Comparison of ENCODE assay signal across 8 cellular contexts in the genomic region with DNA sequence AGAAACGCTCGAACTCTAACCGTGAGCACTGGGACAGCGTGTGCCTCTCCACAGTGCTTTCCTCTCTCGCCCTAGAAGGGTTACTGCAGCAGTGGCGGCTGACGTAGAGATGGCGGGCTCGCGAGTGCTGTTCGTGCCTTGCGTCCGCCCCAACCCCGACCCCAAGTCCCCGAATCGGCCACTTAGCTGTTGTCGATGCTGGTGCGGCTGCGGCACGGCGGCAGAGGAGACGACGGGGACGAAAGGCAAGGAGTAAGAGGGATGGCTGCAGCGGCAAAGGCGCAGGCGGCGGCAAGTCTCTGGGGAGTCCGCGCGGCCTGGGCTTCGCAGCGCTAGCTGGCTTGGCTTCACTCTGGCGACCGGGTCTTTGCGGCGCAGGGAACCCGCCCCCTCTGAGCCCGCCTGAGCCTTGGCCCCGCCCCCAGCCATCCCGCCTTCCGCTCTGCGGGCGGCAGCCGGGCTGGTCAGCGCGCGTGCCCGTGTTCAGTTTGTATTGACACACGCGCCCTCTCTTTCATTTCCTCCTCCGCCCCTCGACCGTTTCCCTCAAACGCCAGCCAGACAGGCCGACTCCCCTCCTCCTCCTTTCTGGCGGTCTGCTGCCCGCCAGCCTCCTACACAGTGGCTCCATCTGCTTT. TPM values are rescaled to one million over a fixed set of nuclear protein-coding genes. Genes with fewer than 3 reads are reported as not detected.
A peak's percentile ranks its signal among the peaks of the same experiment; 100 is the strongest.
DNase-seq lines count a peak whose midpoint lies in the region; ATAC-seq and TF ChIP-seq lines count a peak whose summit lies in the region.

Gene SPIN4, minus strand, starts transcription at position 354 of the 638 bp plus-strand sequence. CDS start 513 bp downstream, outside the sequence.

- no peak for TF ChIP-seq CTCF in endodermal cell (conservative IDR thresholded peaks at IDR 0.05)

- H3K36me3 ChIP-seq in endodermal cell (ENCODE audit: control insufficient read depth, insufficient read depth, low read length), result no peaks in the 10 kb centered on the region
- no peaks in the 10 kb centered on the region for H3K36me3 ChIP-seq in mesodermal cell (ENCODE audit: control insufficient read depth, insufficient read depth, low read length)

- H3K9ac ChIP-seq in endodermal cell (ENCODE audit: extremely low read depth, low read length, poor library complexity, severe bottlenecking), result peak within 1 kb of the TSS; percentile 55

- H3K9me3 ChIP-seq in endodermal cell (ENCODE audit: control insufficient read depth, low read length), result peaks cover 10% of the 10 kb centered on the region
- no peaks in the 10 kb centered on the region for H3K9me3 ChIP-seq in mesodermal cell (ENCODE audit: control insufficient read depth, low read length)

- H3K9me3 Mint-ChIP-seq in activated CD8-positive, alpha-beta memory T cell treated with anti-CD3 and anti-CD28 coated beads, Interleukin-2, amount 10 ng/mL, durations not matched to agents 7 days and 5 days (ENCODE audit: low read depth), result no peaks in the 10 kb centered on the region
- peaks cover 51% of the 10 kb centered on the region for H3K9me3 Mint-ChIP-seq in endodermal cell

- CTCF ChIA-PET in activated CD8-positive, alpha-beta memory T cell treated with anti-CD3 and anti-CD28 coated beads, Interleukin-2, amount 10 ng/mL, durations not matched to agents 7 days and 5 days (lab: Charles Lee), result no interaction called here

- ATAC-seq in GM19467 (IDR thresholded peaks at IDR 0.05; ENCODE audit: unreplicated experiment), result peak; percentile 94
- peak; percentile 92 for ATAC-seq in activated CD8-positive, alpha-beta memory T cell treated with anti-CD3 and anti-CD28 coated beads, Interleukin-2, amount 10 ng/mL, durations not matched to agents 7 days and 5 days

- H3K27ac ChIP-seq in endodermal cell (ENCODE audit: low read depth, low read length), result peak within 1 kb of the TSS; percentile 82
- H3K27ac ChIP-seq in mesodermal cell (ENCODE audit: low read depth, low read length, severe bottlenecking), result peak within 1 kb of the TSS; percentile 77

- peak within 1 kb of the TSS; percentile 88 for H3K27ac Mint-ChIP-seq in activated CD8-positive, alpha-beta memory T cell treated with anti-CD3 and anti-CD28 coated beads, Interleukin-2, amount 10 ng/mL, durations not matched to agents 7 days and 5 days
- peak within 1 kb of the TSS; percentile 95 for H3K27ac Mint-ChIP-seq in endodermal cell

- no peaks in the 10 kb centered on the region for H3K27me3 ChIP-seq in endodermal cell (ENCODE audit: control insufficient read depth, insufficient read depth, low read length, poor library complexity, severe bottlenecking)

- H3K4me1 ChIP-seq in endodermal cell (ENCODE audit: control insufficient read depth, insufficient read depth, low read length) (no peaks in the 10 kb centered on the region), mesodermal cell (ENCODE audit: control insufficient read depth, insufficient read depth, low read length, poor library complexity, severe bottlenecking) (no peaks in the 10 kb centered on the region)

- H3K4me3 Mint-ChIP-seq in activated CD8-positive, alpha-beta memory T cell treated with anti-CD3 and anti-CD28 coated beads, Interleukin-2, amount 10 ng/mL, durations not matched to agents 7 days and 5 days, result peak within 1 kb of the TSS; percentile 93
- H3K4me3 Mint-ChIP-seq in endodermal cell, result peak within 1 kb of the TSS; percentile 82

- H3K27me3 Mint-ChIP-seq in activated CD8-positive, alpha-beta memory T cell treated with anti-CD3 and anti-CD28 coated beads, Interleukin-2, amount 10 ng/mL, durations not matched to agents 7 days and 5 days, result no peaks in the 10 kb centered on the region
- H3K27me3 Mint-ChIP-seq in endodermal cell (ENCODE audit: insufficient read depth), result peaks cover 4% of the 10 kb centered on the region

- H3K4me3 ChIP-seq in endodermal cell (ENCODE audit: low read length) (peak within 1 kb of the TSS; percentile 86), mesodermal cell (ENCODE audit: extremely low read depth, insufficient read depth, low read length, poor library complexity, severe bottlenecking) (peak within 1 kb of the TSS; percentile 62)

- WGBS in endodermal cell (ENCODE audit: insufficient coverage in 1 of 2, insufficient read length in 1 of 2), 2 experiments, result 0% methylated on average over 56 of the region's 58 CpGs; no CpG with 5 or more reads in 1 of the 2 experiments
- 0% methylated on average over 3 to 20 of the region's 58 CpGs for WGBS in mesodermal cell (ENCODE audit: insufficient coverage in 2 of 2), 2 experiments

- H3K36me3 Mint-ChIP-seq in activated CD8-positive, alpha-beta memory T cell treated with anti-CD3 and anti-CD28 coated beads, Interleukin-2, amount 10 ng/mL, durations not matched to agents 7 days and 5 days, result peaks cover 9% of the 10 kb centered on the region
- no peaks in the 10 kb centered on the region for H3K36me3 Mint-ChIP-seq in endodermal cell (ENCODE audit: low read depth)

- H3K4me1 Mint-ChIP-seq in activated CD8-positive, alpha-beta memory T cell treated with anti-CD3 and anti-CD28 coated beads, Interleukin-2, amount 10 ng/mL, durations not matched to agents 7 days and 5 days, result peaks cover 23% of the 10 kb centered on the region
- peaks cover 5% of the 10 kb centered on the region for H3K4me1 Mint-ChIP-seq in endodermal cell

- DNase-seq in COLO668 (lab: John Stamatoyannopoulos, UW; ENCODE audit: unreplicated experiment) (peak; percentile 94), HPDE6-E6E7 (ENCODE audit: extremely low spot score) (peak; percentile 66), endodermal cell (peak; percentile 92)
- peak; percentile 78 for DNase-seq in NK-92 treated with Interleukin-12 subunit alpha and Interleukin-12 subunit beta, amount 100 ng/mL, for 24 hours (lab: John Stamatoyannopoulos, UW)
- peak; percentile 83 for DNase-seq in activated CD8-positive, alpha-beta memory T cell treated with anti-CD3 and anti-CD28 coated beads, Interleukin-2, amount 10 ng/mL, durations not matched to agents 7 days and 5 days
- DNase-seq in stimulated activated CD8-positive, alpha-beta memory T cell treated with anti-CD3 and anti-CD28 coated beads, Interleukin-15, amount 100 ng/mL, for 4 hours (ENCODE audit: low read depth in 2 of 2), result peak; percentile 23 to 33

RNA-seq across cellular contexts. Expression of gene SPIN4, which starts in this region (rescaled TPM):
- total RNA-seq in activated CD8-positive, alpha-beta memory T cell treated with anti-CD3 and anti-CD28 coated beads, Interleukin-2, amount 10 ng/mL, durations not matched to agents 7 days and 5 days, result 10 to 100 TPM; 13.2 to 14.8 TPM
- total RNA-seq in endodermal cell, result 1 to 10 TPM; 5.7 to 6.5 TPM
- 13.4 TPM for polyA plus RNA-seq in endodermal cell (2013, experiment 1 of 2)
- 12.4 TPM for polyA plus RNA-seq in endodermal cell (2013, experiment 2 of 2)
- 67.6 TPM for polyA plus RNA-seq in mesodermal cell (2013, experiment 1 of 2)
- 72.4 TPM for polyA plus RNA-seq in mesodermal cell (2013, experiment 2 of 2)

Comparison
In these comparisons a context has a peak if more than half of its experiments do, and no peak if none do; other contexts are left out.
1. Peak in every context shown above with its lines: DNase-seq, ATAC-seq, H3K4me3 ChIP-seq and H3K27ac ChIP-seq.
2. DNase-seq: peak in every context shown above with its lines; median percentile 94 in COLO668; 92 in endodermal cell; 83 in activated CD8-positive, alpha-beta memory T cell treated with anti-CD3 and anti-CD28 coated beads, Interleukin-2, amount 10 ng/mL, durations not matched to agents 7 days and 5 days; 78 in NK-92 treated with Interleukin-12 subunit alpha and Interleukin-12 subunit beta, amount 100 ng/mL, for 24 hours; 66 in HPDE6-E6E7; 28 in stimulated activated CD8-positive, alpha-beta memory T cell treated with anti-CD3 and anti-CD28 coated beads, Interleukin-15, amount 100 ng/mL, for 4 hours.